27 cellular contexts compared by ENCODE assay signal in genomic region chr2:97968228-97968627, GRCh38.
"Had no signal": no experiment of that assay in that cellular context is flagged by ENCODE, and none has a peak within 500 bp of the region (broad histone marks: within the 10 kb centered on the region; RNA-seq: fewer than 3 reads in every experiment).

No MANE protein-coding gene starts in this region.

- ATAC-seq: activated CD4-positive, CD25-positive, alpha-beta regulatory T cell treated with anti-CD3 and anti-CD28 coated beads, Interleukin-2, amount 50 U/mL, for 24 hours; activated CD8-positive, alpha-beta T cell treated with anti-CD3 and anti-CD28 coated beads for 36 hours; activated T-cell treated with anti-CD3 and anti-CD28 coated beads, Interleukin-2, amount 50 U/mL, for 4 hours; activated T-helper 17 cell treated with anti-CD3 and anti-CD28 coated beads, Interleukin-2, amount 50 U/mL, for 72 hours; gastroesophageal sphincter; WTC11 had no signal

- H3K27me3 Mint-ChIP-seq: activated CD8-positive, alpha-beta T cell treated with anti-CD3 and anti-CD28 coated beads for 36 hours; activated naive CD8-positive, alpha-beta T cell; activated T-helper 17 cell treated with anti-CD3 and anti-CD28 coated beads, Interleukin-2, amount 50 U/mL, for 72 hours had no signal

- H3K27me3 ChIP-seq: colonic mucosa, esophagus squamous epithelium, gastroesophageal sphincter had no signal

- H3K9me3 ChIP-seq: colonic mucosa, esophagus squamous epithelium, gastroesophageal sphincter had no signal

- H3K4me3 ChIP-seq: colonic mucosa, esophagus squamous epithelium, gastroesophageal sphincter had no signal

- H3K27ac ChIP-seq: colonic mucosa, esophagus squamous epithelium, gastroesophageal sphincter had no signal

- FAIRE-seq: astrocyte, endometrium, endothelial cell of umbilical vein had no signal

- DNase-seq: activated CD4-positive, alpha-beta T cell treated with anti-CD3 and anti-CD28 coated beads for 48 hours; activated CD4-positive, alpha-beta T cell treated with anti-CD3 and anti-CD28 coated beads, Interleukin-2, amount 50 U/mL, for 1 hour; activated CD4-positive, alpha-beta T cell treated with anti-CD3 and anti-CD28 coated beads, Interleukin-2, amount 50 U/mL, for 48 hours; activated CD8-positive, alpha-beta memory T cell treated with anti-CD3 and anti-CD28 coated beads for 24 hours; activated CD8-positive, alpha-beta T cell treated with anti-CD3 and anti-CD28 coated beads for 36 hours; activated effector memory CD4-positive, alpha-beta T cell treated with Interleukin-2 at 50 U/mL for 16 hours; activated gamma-delta T cell treated with Interleukin-2 at 50 U/mL for 16 hours; activated naive CD4-positive, alpha-beta T cell treated with anti-CD3 and anti-CD28 coated beads, Interleukin-2, amount 50 U/mL, for 16 hours; activated naive CD4-positive, alpha-beta T cell treated with Interleukin-2 at 50 U/mL for 16 hours; activated T-cell treated with anti-CD3 and anti-CD28 coated beads, Interleukin-2, amount 50 U/mL, for 4 hours; amniotic stem cell; anterior cingulate cortex; caudate nucleus; cerebellar nuclear complex; colonic mucosa; effector CD8-positive, alpha-beta T cell; esophagus squamous epithelium; foreskin melanocyte; T-helper 2 cell had no signal

- H3K36me3 ChIP-seq: colonic mucosa, esophagus squamous epithelium, gastroesophageal sphincter had no signal

- H3K27ac Mint-ChIP-seq: activated CD8-positive, alpha-beta T cell treated with anti-CD3 and anti-CD28 coated beads for 36 hours; activated naive CD8-positive, alpha-beta T cell; activated T-helper 17 cell treated with anti-CD3 and anti-CD28 coated beads, Interleukin-2, amount 50 U/mL, for 72 hours; WTC11 had no signal

- H3K4me3 Mint-ChIP-seq: activated CD8-positive, alpha-beta T cell treated with anti-CD3 and anti-CD28 coated beads for 36 hours; activated naive CD8-positive, alpha-beta T cell; activated T-cell treated with anti-CD3 and anti-CD28 coated beads, Interleukin-2, amount 50 U/mL, for 4 hours; activated T-helper 17 cell treated with anti-CD3 and anti-CD28 coated beads, Interleukin-2, amount 50 U/mL, for 72 hours; WTC11 had no signal
